In the genomic region with DNA sequence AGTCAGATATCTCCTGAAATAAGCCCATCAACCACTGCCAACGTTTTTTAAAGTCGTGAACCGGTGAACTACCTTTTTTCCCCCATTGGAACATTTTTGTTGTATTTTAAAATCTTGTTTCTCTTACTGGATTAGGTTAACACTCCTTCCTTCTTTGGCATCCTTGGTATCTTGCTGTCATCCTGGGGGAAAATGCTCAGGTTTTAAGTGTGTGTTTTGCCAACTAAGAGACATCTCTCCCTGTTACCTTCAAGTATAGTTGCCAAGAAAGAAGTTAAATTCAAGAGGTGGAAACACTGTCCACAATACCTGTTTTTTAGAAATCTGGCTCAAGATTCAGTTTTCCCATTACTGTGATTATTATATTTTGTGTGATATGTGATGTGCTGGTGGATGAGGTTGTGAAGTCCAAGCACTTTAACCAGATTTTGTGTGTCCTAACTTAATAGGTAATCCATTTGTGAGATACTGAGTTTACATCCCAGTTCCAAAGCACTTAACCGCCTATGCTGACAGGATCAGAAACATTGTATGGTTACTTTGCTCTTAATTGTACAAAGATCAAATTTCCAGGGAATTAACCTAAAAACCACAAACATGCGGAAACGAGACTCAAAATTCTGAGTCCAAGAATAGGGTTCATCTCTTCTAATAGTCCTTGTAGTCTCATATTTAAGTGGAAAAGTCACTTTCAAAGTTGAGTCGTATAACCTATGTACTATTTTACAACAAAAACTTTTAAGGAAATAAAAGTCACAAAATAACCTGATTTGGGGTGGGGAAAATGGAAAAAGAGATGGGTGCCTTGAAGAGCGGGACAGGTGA, we compare ENCODE assay signal across 1 cellular context.
TF ChIP-seq lines count a peak whose summit lies in the region.

No MANE protein-coding gene starts in this region.

TF ChIP-seq in HepG2, 621 proteins besides CTCF, POLR2A, EP300 and RAD21 (continued from another document and continues in another):
- no peak for TF ChIP-seq EZH2 (conservative IDR thresholded peaks at IDR 0.05; ENCODE audit: low read depth, low read length)
- no peak for TF ChIP-seq KLF6 (CRISPR knock-in tag; IDR thresholded peaks at IDR 0.05)
- TF ChIP-seq KLF13 (CRISPR knock-in tag; IDR thresholded peaks at IDR 0.05): no peak
- TF ChIP-seq HMG20A (CRISPR knock-in tag; IDR thresholded peaks at IDR 0.05; ENCODE audit: borderline replicate concordance): peak; percentile 87
- TF ChIP-seq ZFP37 (CRISPR knock-in tag; IDR thresholded peaks at IDR 0.05; ENCODE audit: borderline replicate concordance): no peak
- no peak for TF ChIP-seq ZNF720 (CRISPR knock-in tag; IDR thresholded peaks at IDR 0.05)
- TF ChIP-seq, protein P1, sequence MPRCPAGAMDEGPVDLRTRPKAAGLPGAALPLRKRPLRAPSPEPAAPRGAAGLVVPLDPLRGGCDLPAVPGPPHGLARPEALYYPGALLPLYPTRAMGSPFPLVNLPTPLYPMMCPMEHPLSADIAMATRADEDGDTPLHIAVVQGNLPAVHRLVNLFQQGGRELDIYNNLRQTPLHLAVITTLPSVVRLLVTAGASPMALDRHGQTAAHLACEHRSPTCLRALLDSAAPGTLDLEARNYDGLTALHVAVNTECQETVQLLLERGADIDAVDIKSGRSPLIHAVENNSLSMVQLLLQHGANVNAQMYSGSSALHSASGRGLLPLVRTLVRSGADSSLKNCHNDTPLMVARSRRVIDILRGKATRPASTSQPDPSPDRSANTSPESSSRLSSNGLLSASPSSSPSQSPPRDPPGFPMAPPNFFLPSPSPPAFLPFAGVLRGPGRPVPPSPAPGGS (CRISPR knock-in tag; IDR thresholded peaks at IDR 0.05): no peak
- no peak for TF ChIP-seq HOXA3 (CRISPR knock-in tag; IDR thresholded peaks at IDR 0.05)
- no peak for TF ChIP-seq RFX5 (IDR thresholded peaks at IDR 0.05; ENCODE audit: low read depth, low read length)
- peak; percentile 84; the same call in 1 of the 2 replicates for TF ChIP-seq ZSCAN29 (CRISPR knock-in tag; conservative IDR thresholded peaks at IDR 0.05)
- peak; percentile 99 for TF ChIP-seq SIX1 (CRISPR knock-in tag; IDR thresholded peaks at IDR 0.05; ENCODE audit: borderline replicate concordance)
- TF ChIP-seq PAF1 (CRISPR knock-in tag; IDR thresholded peaks at IDR 0.05): 0 out of 2 replicates have a peak, but pooled peaks have one; percentile 52
- no peak for TF ChIP-seq KDM1A (CRISPR knock-in tag; IDR thresholded peaks at IDR 0.05)
- TF ChIP-seq, protein P2, sequence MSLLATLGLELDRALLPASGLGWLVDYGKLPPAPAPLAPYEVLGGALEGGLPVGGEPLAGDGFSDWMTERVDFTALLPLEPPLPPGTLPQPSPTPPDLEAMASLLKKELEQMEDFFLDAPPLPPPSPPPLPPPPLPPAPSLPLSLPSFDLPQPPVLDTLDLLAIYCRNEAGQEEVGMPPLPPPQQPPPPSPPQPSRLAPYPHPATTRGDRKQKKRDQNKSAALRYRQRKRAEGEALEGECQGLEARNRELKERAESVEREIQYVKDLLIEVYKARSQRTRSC (CRISPR knock-in tag; IDR thresholded peaks at IDR 0.05; ENCODE audit: low read depth): no peak
- TF ChIP-seq SPEN (CRISPR knock-in tag; IDR thresholded peaks at IDR 0.05; ENCODE audit: low read depth): no peak
- no peak for TF ChIP-seq E2F5 (CRISPR knock-in tag; conservative IDR thresholded peaks at IDR 0.05)
- no peak for TF ChIP-seq FOXK2 (IDR thresholded peaks at IDR 0.05)
- TF ChIP-seq HNF4G (IDR thresholded peaks at IDR 0.05; ENCODE audit: borderline replicate concordance, low read depth, low read length): peak; percentile 65; the same call in 1 of the 2 replicates
- TF ChIP-seq HNF4G (CRISPR knock-in tag; IDR thresholded peaks at IDR 0.05; ENCODE audit: borderline replicate concordance, low read depth): no peak
- no peak for TF ChIP-seq CENPX (CRISPR knock-in tag; IDR thresholded peaks at IDR 0.05)
- no peak for TF ChIP-seq ZNF564 (CRISPR knock-in tag; IDR thresholded peaks at IDR 0.05)
- TF ChIP-seq ZNF747 (CRISPR knock-in tag; IDR thresholded peaks at IDR 0.05; ENCODE audit: borderline replicate concordance): 0 out of 2 replicates have a peak, but pooled peaks have one; percentile 59
- no peak for TF ChIP-seq ATF4 (CRISPR knock-in tag; IDR thresholded peaks at IDR 0.05)
- peak; percentile 96 for TF ChIP-seq ZNF646 (CRISPR knock-in tag; IDR thresholded peaks at IDR 0.05)
- no peak for TF ChIP-seq ETV6 (CRISPR knock-in tag; conservative IDR thresholded peaks at IDR 0.05)
- 0 out of 2 replicates have a peak, but pooled peaks have one; percentile 18 for TF ChIP-seq RARA (CRISPR knock-in tag; IDR thresholded peaks at IDR 0.05)
- no peak for TF ChIP-seq ZNF44 (CRISPR knock-in tag; IDR thresholded peaks at IDR 0.05)
- TF ChIP-seq, protein P3, sequence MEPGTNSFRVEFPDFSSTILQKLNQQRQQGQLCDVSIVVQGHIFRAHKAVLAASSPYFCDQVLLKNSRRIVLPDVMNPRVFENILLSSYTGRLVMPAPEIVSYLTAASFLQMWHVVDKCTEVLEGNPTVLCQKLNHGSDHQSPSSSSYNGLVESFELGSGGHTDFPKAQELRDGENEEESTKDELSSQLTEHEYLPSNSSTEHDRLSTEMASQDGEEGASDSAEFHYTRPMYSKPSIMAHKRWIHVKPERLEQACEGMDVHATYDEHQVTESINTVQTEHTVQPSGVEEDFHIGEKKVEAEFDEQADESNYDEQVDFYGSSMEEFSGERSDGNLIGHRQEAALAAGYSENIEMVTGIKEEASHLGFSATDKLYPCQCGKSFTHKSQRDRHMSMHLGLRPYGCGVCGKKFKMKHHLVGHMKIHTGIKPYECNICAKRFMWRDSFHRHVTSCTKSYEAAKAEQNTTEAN (CRISPR knock-in tag; conservative IDR thresholded peaks at IDR 0.05): no peak
- no peak for TF ChIP-seq ZNF30 (CRISPR knock-in tag; IDR thresholded peaks at IDR 0.05)
- TF ChIP-seq FOXK1 (CRISPR knock-in tag; IDR thresholded peaks at IDR 0.05; ENCODE audit: borderline replicate concordance, low read depth): no peak
- TF ChIP-seq TEAD2 (CRISPR knock-in tag; IDR thresholded peaks at IDR 0.05): no peak
- TF ChIP-seq ZNF784 (CRISPR knock-in tag; IDR thresholded peaks at IDR 0.05; ENCODE audit: borderline replicate concordance): no peak
- no peak for TF ChIP-seq ZFP36L1 (CRISPR knock-in tag; IDR thresholded peaks at IDR 0.05)
- 0 out of 2 replicates have a peak, but pooled peaks have one; percentile 13 for TF ChIP-seq NR2F2 (IDR thresholded peaks at IDR 0.05; ENCODE audit: borderline replicate concordance, low read depth)
- TF ChIP-seq ZC3H4 (CRISPR knock-in tag; IDR thresholded peaks at IDR 0.05; ENCODE audit: borderline replicate concordance): peak; percentile 43; the same call in 1 of the 2 replicates
- 0 out of 2 replicates have a peak, but pooled peaks have one; percentile 58 for TF ChIP-seq ZFP90 (CRISPR knock-in tag; IDR thresholded peaks at IDR 0.05; ENCODE audit: borderline replicate concordance)
- TF ChIP-seq ZBTB26 (CRISPR knock-in tag; IDR thresholded peaks at IDR 0.05; ENCODE audit: borderline replicate concordance): no peak
- 0 out of 2 replicates have a peak, but pooled peaks have one; percentile 28 for TF ChIP-seq NFKBIZ (CRISPR knock-in tag; IDR thresholded peaks at IDR 0.05)
- TF ChIP-seq ZBTB21 (CRISPR knock-in tag; IDR thresholded peaks at IDR 0.05): no peak
- TF ChIP-seq, protein P4, sequence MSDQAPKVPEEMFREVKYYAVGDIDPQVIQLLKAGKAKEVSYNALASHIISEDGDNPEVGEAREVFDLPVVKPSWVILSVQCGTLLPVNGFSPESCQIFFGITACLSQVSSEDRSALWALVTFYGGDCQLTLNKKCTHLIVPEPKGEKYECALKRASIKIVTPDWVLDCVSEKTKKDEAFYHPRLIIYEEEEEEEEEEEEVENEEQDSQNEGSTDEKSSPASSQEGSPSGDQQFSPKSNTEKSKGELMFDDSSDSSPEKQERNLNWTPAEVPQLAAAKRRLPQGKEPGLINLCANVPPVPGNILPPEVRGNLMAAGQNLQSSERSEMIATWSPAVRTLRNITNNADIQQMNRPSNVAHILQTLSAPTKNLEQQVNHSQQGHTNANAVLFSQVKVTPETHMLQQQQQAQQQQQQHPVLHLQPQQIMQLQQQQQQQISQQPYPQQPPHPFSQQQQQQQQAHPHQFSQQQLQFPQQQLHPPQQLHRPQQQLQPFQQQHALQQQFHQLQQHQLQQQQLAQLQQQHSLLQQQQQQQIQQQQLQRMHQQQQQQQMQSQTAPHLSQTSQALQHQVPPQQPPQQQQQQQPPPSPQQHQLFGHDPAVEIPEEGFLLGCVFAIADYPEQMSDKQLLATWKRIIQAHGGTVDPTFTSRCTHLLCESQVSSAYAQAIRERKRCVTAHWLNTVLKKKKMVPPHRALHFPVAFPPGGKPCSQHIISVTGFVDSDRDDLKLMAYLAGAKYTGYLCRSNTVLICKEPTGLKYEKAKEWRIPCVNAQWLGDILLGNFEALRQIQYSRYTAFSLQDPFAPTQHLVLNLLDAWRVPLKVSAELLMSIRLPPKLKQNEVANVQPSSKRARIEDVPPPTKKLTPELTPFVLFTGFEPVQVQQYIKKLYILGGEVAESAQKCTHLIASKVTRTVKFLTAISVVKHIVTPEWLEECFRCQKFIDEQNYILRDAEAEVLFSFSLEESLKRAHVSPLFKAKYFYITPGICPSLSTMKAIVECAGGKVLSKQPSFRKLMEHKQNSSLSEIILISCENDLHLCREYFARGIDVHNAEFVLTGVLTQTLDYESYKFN (CRISPR knock-in tag; conservative IDR thresholded peaks at IDR 0.05): peak; percentile 97
- TF ChIP-seq FOXJ3 (CRISPR knock-in tag; IDR thresholded peaks at IDR 0.05; ENCODE audit: borderline replicate concordance): peak; percentile 65; the same call in 1 of the 2 replicates
- TF ChIP-seq ZFAT (CRISPR knock-in tag; conservative IDR thresholded peaks at IDR 0.05): no peak
- TF ChIP-seq ZNF556 (CRISPR knock-in tag; IDR thresholded peaks at IDR 0.05; ENCODE audit: borderline replicate concordance): 0 out of 2 replicates have a peak, but pooled peaks have one; percentile 23
- TF ChIP-seq ELF1 (CRISPR knock-in tag; IDR thresholded peaks at IDR 0.05): no peak; the same call in 1 of the 2 replicates
